Comparison of ENCODE assay signal across 20 cellular contexts in the genomic region with DNA sequence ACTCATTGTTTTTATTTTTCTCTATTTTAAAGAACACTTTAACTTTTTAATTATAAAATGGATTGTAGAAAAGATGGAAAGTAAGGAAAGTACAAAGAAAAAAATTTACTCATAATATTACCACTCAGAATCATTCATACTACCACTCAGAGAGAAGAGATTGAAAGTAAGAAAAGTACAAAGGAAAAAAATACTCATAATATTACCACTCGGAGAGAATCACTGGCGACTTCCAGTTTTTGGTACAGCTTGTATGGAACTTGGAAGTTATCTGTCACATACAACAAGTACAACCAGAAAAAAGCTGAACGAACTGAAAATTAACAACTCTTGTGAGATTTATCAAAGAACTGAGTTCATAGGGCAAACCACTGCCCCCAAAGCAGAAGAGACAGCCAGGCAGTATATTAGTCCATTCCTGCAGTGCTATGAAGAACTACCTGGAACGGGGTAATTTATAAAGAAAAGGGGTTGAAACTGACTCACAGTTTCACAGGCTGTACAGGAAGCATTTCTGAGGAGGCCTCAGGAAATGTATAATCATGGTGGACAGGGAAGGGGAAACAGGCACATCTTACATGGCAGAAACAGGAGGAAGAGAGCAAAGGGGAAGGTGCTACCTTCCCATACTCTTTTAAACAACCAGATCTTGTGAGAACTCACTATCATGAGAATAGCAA.
DNase-seq lines count a peak whose midpoint lies in the region; ATAC-seq, FAIRE-seq and TF ChIP-seq lines count a peak whose summit lies in the region.
"Had no signal": no experiment of that assay in that cellular context is flagged by ENCODE, and none has a peak within 500 bp of the region (broad histone marks: within the 10 kb centered on the region; RNA-seq: fewer than 3 reads in every experiment).

No MANE protein-coding gene starts in this region.

- H3K4me1 ChIP-seq in H1 (replicated peaks in 1 of 4; ENCODE audit: control insufficient read depth in 3 of 4, insufficient read depth in 4 of 4, low read length in 3 of 4) (no peaks in the 10 kb centered on the region; a peak in 3 of 7 replicates), mesenchymal stem cell (ENCODE audit: control insufficient read depth, insufficient read depth, low read depth, low read length) (no peaks in the 10 kb centered on the region)
- H3K4me1 ChIP-seq: Peyer's patch had no signal

- H3K27me3 ChIP-seq in H1 (replicated peaks in 1 of 4; ENCODE audit: control insufficient read depth in 3 of 4, extremely low read depth in 1 of 4, insufficient read depth in 3 of 4, low read length in 3 of 4): no peaks in the 10 kb centered on the region
- H3K27me3 ChIP-seq in mesenchymal stem cell (ENCODE audit: control insufficient read depth in 1 of 2, insufficient read depth in 1 of 2, low read length in 2 of 2): no peaks in the 10 kb centered on the region
- H3K27me3 ChIP-seq: Peyer's patch had no signal

- TF ChIP-seq EP300 in H1 (IDR thresholded peaks at IDR 0.05; ENCODE audit: borderline replicate concordance in 1 of 2, low read depth in 2 of 2, low read length in 2 of 2): no peak

- H3K79me1 ChIP-seq in H1 (ENCODE audit: low read depth, low read length) (no peaks in the 10 kb centered on the region), mesenchymal stem cell (replicated peaks; ENCODE audit: low read length, poor library complexity, severe bottlenecking) (peaks cover 2% of the 10 kb centered on the region)

- no peak for TF ChIP-seq POLR2A in H1 (IDR thresholded peaks at IDR 0.05; ENCODE audit: control extremely low read depth in 1 of 2, low read depth in 2 of 2, low read length in 2 of 2)

- no peak for ATAC-seq in stimulated activated naive CD8-positive, alpha-beta T cell treated with anti-CD3 and anti-CD28 coated beads, Interleukin-15, Interleukin-2, amounts not matched to agents 100 U/mL and 50 U/mL, for 24 hours
- ATAC-seq in GM19351 (IDR thresholded peaks at IDR 0.05; ENCODE audit: unreplicated experiment): no peak

- H3K4ac ChIP-seq in H1 (replicated peaks; ENCODE audit: insufficient read length, low read depth, low read length) (no peak overlapping the region), mesenchymal stem cell (ENCODE audit: low read depth in 1 of 2, low read length in 2 of 2) (no peak overlapping the region)

- H2BK5ac ChIP-seq in H1 (ENCODE audit: low read depth, low read length) (peak overlapping the region; percentile 42; the same call in 1 of the 2 replicates), mesenchymal stem cell (ENCODE audit: low read depth, low read length, poor library complexity, severe bottlenecking) (no peak overlapping the region)

- H3K9ac ChIP-seq in H1 (replicated peaks in 1 of 4; ENCODE audit: extremely low read depth in 1 of 4, low read depth in 3 of 4, low read length in 3 of 4) (no peak overlapping the region), mesenchymal stem cell (ENCODE audit: low read length) (no peak overlapping the region)

- H4K5ac ChIP-seq in H1 (ENCODE audit: insufficient read length, low read depth, low read length): no peak overlapping the region

- H2AFZ ChIP-seq in H1 (ENCODE audit: low read length): no peak overlapping the region
- no peak overlapping the region for H2AFZ ChIP-seq in mesenchymal stem cell (ENCODE audit: low read depth, low read length)

- H2BK12ac ChIP-seq in H1 (ENCODE audit: low read depth, low read length) (no peak overlapping the region), mesenchymal stem cell (ENCODE audit: low read length in 2 of 2) (no peak overlapping the region)

- no peak overlapping the region for H2BK20ac ChIP-seq in H1 (ENCODE audit: low read length)

- H4K8ac ChIP-seq in H1 (ENCODE audit: extremely low read depth, insufficient read depth, low read length): no peak overlapping the region
- no peak overlapping the region for H4K8ac ChIP-seq in mesenchymal stem cell (ENCODE audit: low read length)

- H2AK5ac ChIP-seq in H1 (ENCODE audit: low read depth, low read length) (no peak overlapping the region), mesenchymal stem cell (ENCODE audit: low read length, severe bottlenecking) (no peak overlapping the region)

- H3K27me3 Mint-ChIP-seq in activated CD4-positive, alpha-beta T cell treated with anti-CD3 and anti-CD28 coated beads, Interleukin-2, amount 10 ng/mL, durations not matched to agents 7 days and 5 days: no peaks in the 10 kb centered on the region
- H3K27me3 Mint-ChIP-seq in stimulated activated naive CD8-positive, alpha-beta T cell treated with anti-CD3 and anti-CD28 coated beads, Interleukin-15, Interleukin-2, amounts not matched to agents 100 ng/mL and 50 ng/mL, for 24 hours: no peaks in the 10 kb centered on the region
- H3K27me3 Mint-ChIP-seq: IgD-negative memory B cell had no signal

- no peak overlapping the region for H3K4me3 Mint-ChIP-seq in activated CD4-positive, alpha-beta T cell treated with anti-CD3 and anti-CD28 coated beads, Interleukin-2, amount 10 ng/mL, durations not matched to agents 7 days and 5 days
- H3K4me3 Mint-ChIP-seq in stimulated activated naive CD8-positive, alpha-beta T cell treated with anti-CD3 and anti-CD28 coated beads, Interleukin-15, Interleukin-2, amounts not matched to agents 100 ng/mL and 50 ng/mL, for 24 hours: no peak overlapping the region
- H3K4me3 Mint-ChIP-seq: IgD-negative memory B cell had no signal

- POLR2A ChIA-PET in activated CD4-positive, alpha-beta T cell treated with anti-CD3 and anti-CD28 coated beads, Interleukin-2, amount 10 ng/mL, durations not matched to agents 7 days and 5 days (lab: Charles Lee): no interaction called here
- POLR2A ChIA-PET in H1 (lab: Charles Lee; ENCODE audit: partially characterized antibody): interaction anchor here (0.6 kb wide), 1 partner anchor 12 kb away, joined by 3 read pairs; no protein-coding TSS in a partner anchor

- TF ChIP-seq RAD21 in H1 (IDR thresholded peaks at IDR 0.05 in 1 of 2, conservative IDR thresholded peaks at IDR 0.05 in 1 of 2; ENCODE audit: low read depth in 2 of 2, low read length in 2 of 2): no peak

- 96% methylated on average over 4 of the region's 4 CpGs; no CpG with 5 or more reads in 1 of the 2 experiments for WGBS in H1 (ENCODE audit: extremely low coverage in 1 of 2, insufficient coverage in 1 of 2, insufficient read length in 1 of 2, insufficient replicate concordance in 2 of 2, low coverage in 1 of 2, low lambda C conversion rate in 2 of 2, missing lambda C conversion rate in 1 of 2), 2 experiments
- 91% methylated on average over 4 of the region's 4 CpGs for WGBS in mesenchymal stem cell

- CTCF ChIA-PET in activated CD4-positive, alpha-beta T cell treated with anti-CD3 and anti-CD28 coated beads, Interleukin-2, amount 10 ng/mL, durations not matched to agents 7 days and 5 days (lab: Charles Lee): interaction anchor here (1.0 kb wide), 1 partner anchor 11 kb away, joined by 3 read pairs; no protein-coding TSS in a partner anchor
- CTCF ChIA-PET in H1 (lab: Charles Lee; ENCODE audit: partially characterized antibody): interaction anchor here (0.6 to 1.2 kb wide), 4 partner anchors 15 to 442 kb away, joined by 3 to 4 read pairs (median 3); no protein-coding TSS in a partner anchor

- H4K20me1 ChIP-seq in H1 (replicated peaks in 1 of 2; ENCODE audit: control insufficient read depth in 1 of 2, insufficient read depth in 2 of 2, low read length in 2 of 2): no peaks in the 10 kb centered on the region

- H3K23ac ChIP-seq in H1 (ENCODE audit: insufficient read length) (no peak overlapping the region), mesenchymal stem cell (ENCODE audit: low read length in 2 of 2) (no peak overlapping the region)

- peaks cover 20% of the 10 kb centered on the region for H3K9me3 Mint-ChIP-seq in activated CD4-positive, alpha-beta T cell treated with anti-CD3 and anti-CD28 coated beads, Interleukin-2, amount 10 ng/mL, durations not matched to agents 7 days and 5 days
- H3K9me3 Mint-ChIP-seq in stimulated activated naive CD8-positive, alpha-beta T cell treated with anti-CD3 and anti-CD28 coated beads, Interleukin-15, Interleukin-2, amounts not matched to agents 100 ng/mL and 50 ng/mL, for 24 hours: peaks cover 30% of the 10 kb centered on the region

- H2BK15ac ChIP-seq in H1 (ENCODE audit: low read length) (no peak overlapping the region), mesenchymal stem cell (ENCODE audit: low read depth, poor library complexity, severe bottlenecking) (no peak overlapping the region)

- H3K27ac ChIP-seq in H1 (ENCODE audit: low read depth, low read length) (no peak overlapping the region), mesenchymal stem cell (ENCODE audit: low read length, poor library complexity, severe bottlenecking) (no peak overlapping the region)
- H3K27ac ChIP-seq: Peyer's patch had no signal

- FAIRE-seq in H1 (lab: Jason Lieb, UNC): no peak
- FAIRE-seq: G401.6, H54 had no signal

- H3K36me3 ChIP-seq in H1 (ENCODE audit: control insufficient read depth in 2 of 4, insufficient read depth in 4 of 4, low read length in 3 of 4) (peaks cover 0 to 2% (median 0%) of the 10 kb centered on the region in 4 experiments; a peak in 1 of 8 replicates), mesenchymal stem cell (ENCODE audit: control insufficient read depth in 1 of 2, insufficient read depth in 2 of 2, low read depth in 1 of 2, low read length in 2 of 2) (peaks cover 0 to 21% of the 10 kb centered on the region in 2 experiments)

- intact Hi-C loops in cardiac septum (cut with DNase I): no loop called here

- H3K14ac ChIP-seq in H1 (ENCODE audit: insufficient read length) (no peak overlapping the region), mesenchymal stem cell (ENCODE audit: low read length in 2 of 2) (no peak overlapping the region)

- no peak overlapping the region for H3K4me3 ChIP-seq in H1 (ENCODE audit: extremely low read depth in 1 of 4, insufficient read depth in 2 of 4, low read depth in 3 of 4, low read length in 4 of 4)
- H3K4me3 ChIP-seq in mesenchymal stem cell (ENCODE audit: insufficient read depth in 1 of 2, low read depth in 1 of 2, low read length in 2 of 2): no peak overlapping the region
- H3K4me3 ChIP-seq: Peyer's patch had no signal

- no peaks in the 10 kb centered on the region for H3K79me2 ChIP-seq in H1 (ENCODE audit: control insufficient read depth in 1 of 2, insufficient read depth in 2 of 2, low read length in 2 of 2)

- H3K56ac ChIP-seq in H1 (replicated peaks; ENCODE audit: insufficient read length, low read depth, low read length): no peak overlapping the region

- no peak overlapping the region for H3K18ac ChIP-seq in H1 (ENCODE audit: extremely low read depth, low read length)
- H3K18ac ChIP-seq in mesenchymal stem cell (ENCODE audit: low read depth in 1 of 2, low read length in 2 of 2): no peak overlapping the region

- peak overlapping the region; percentile 76 for H3K27ac Mint-ChIP-seq in activated CD4-positive, alpha-beta T cell treated with anti-CD3 and anti-CD28 coated beads, Interleukin-2, amount 10 ng/mL, durations not matched to agents 7 days and 5 days
- H3K27ac Mint-ChIP-seq in stimulated activated naive CD8-positive, alpha-beta T cell treated with anti-CD3 and anti-CD28 coated beads, Interleukin-15, Interleukin-2, amounts not matched to agents 100 ng/mL and 50 ng/mL, for 24 hours: peak overlapping the region; percentile 84
- H3K27ac Mint-ChIP-seq: IgD-negative memory B cell had no signal

- no peak for TF ChIP-seq CTCF in H1 (IDR thresholded peaks at IDR 0.05; ENCODE audit: control extremely low read depth in 1 of 3, insufficient read depth in 1 of 3, low read depth in 1 of 3, low read length in 3 of 3)

- DNase-seq in activated CD4-positive, alpha-beta T cell treated with anti-CD3 and anti-CD28 coated beads, Interleukin-2, amount 10 ng/mL, durations not matched to agents 7 days and 5 days: no peak
- no peak for DNase-seq in activated CD4-positive, alpha-beta T cell treated with anti-CD3 and anti-CD28 coated beads for 4 hours
- no peak for DNase-seq in stimulated activated naive CD8-positive, alpha-beta T cell treated with anti-CD3 and anti-CD28 coated beads, Interleukin-15, Interleukin-2, amounts not matched to agents 100 U/mL and 50 U/mL, for 24 hours
- no peak for DNase-seq in H1 (ENCODE audit: low read depth in 1 of 2, low spot score in 2 of 2)
- DNase-seq in mesenchymal stem cell: no peak
- no peak for DNase-seq in cardiac septum (ENCODE audit: low spot score)
- DNase-seq: AML-193, C1 segment of cervical spinal cord, NCI-H1694, NCI-H2081, NCI-H2171, NCI-H345, NCI-H524, NCI-H774, Peyer's patch had no signal

- H2BK120ac ChIP-seq in H1 (replicated peaks; ENCODE audit: low read depth, low read length) (peak overlapping the region; percentile 44), mesenchymal stem cell (ENCODE audit: low read depth, low read length) (no peak overlapping the region)

- H3K9me3 ChIP-seq in H1 (ENCODE audit: insufficient read depth in 2 of 2, low read depth in 1 of 2, low read length in 1 of 2) (peaks cover 20 to 26% of the 10 kb centered on the region in 2 experiments), mesenchymal stem cell (ENCODE audit: control insufficient read depth, low read length) (peaks cover 4% of the 10 kb centered on the region)
- H3K9me3 ChIP-seq: Peyer's patch had no signal

- H3K23me2 ChIP-seq in H1 (ENCODE audit: low read depth, low read length): no peaks in the 10 kb centered on the region

- H3K4me2 ChIP-seq in H1 (ENCODE audit: insufficient read depth in 1 of 2, low read depth in 2 of 2, low read length in 2 of 2): no peak overlapping the region
- H3K4me2 ChIP-seq in mesenchymal stem cell (ENCODE audit: low read length, poor library complexity, severe bottlenecking): no peak overlapping the region

- peaks cover 3% of the 10 kb centered on the region for H3K4me1 Mint-ChIP-seq in activated CD4-positive, alpha-beta T cell treated with anti-CD3 and anti-CD28 coated beads, Interleukin-2, amount 10 ng/mL, durations not matched to agents 7 days and 5 days
- H3K4me1 Mint-ChIP-seq in stimulated activated naive CD8-positive, alpha-beta T cell treated with anti-CD3 and anti-CD28 coated beads, Interleukin-15, Interleukin-2, amounts not matched to agents 100 ng/mL and 50 ng/mL, for 24 hours (ENCODE audit: low read depth): peaks cover 10% of the 10 kb centered on the region

- no peak overlapping the region for H4K91ac ChIP-seq in H1 (replicated peaks; ENCODE audit: insufficient read length, low read length)
- no peak overlapping the region for H4K91ac ChIP-seq in mesenchymal stem cell (ENCODE audit: low read length)

- H3K36me3 Mint-ChIP-seq in activated CD4-positive, alpha-beta T cell treated with anti-CD3 and anti-CD28 coated beads, Interleukin-2, amount 10 ng/mL, durations not matched to agents 7 days and 5 days (ENCODE audit: low read depth): peaks cover 58% of the 10 kb centered on the region
- H3K36me3 Mint-ChIP-seq in stimulated activated naive CD8-positive, alpha-beta T cell treated with anti-CD3 and anti-CD28 coated beads, Interleukin-15, Interleukin-2, amounts not matched to agents 100 ng/mL and 50 ng/mL, for 24 hours (ENCODE audit: low read depth): peaks cover 70% of the 10 kb centered on the region
